Comparison of ENCODE assay signal across 1 cellular context in genomic region chrX:41332988-41333743, GRCh38.
TF ChIP-seq lines count a peak whose summit lies in the region.

No MANE protein-coding gene starts in this region.

TF ChIP-seq in HepG2, 621 proteins besides CTCF, POLR2A, EP300 and RAD21 (continued from another document and continues in another):
- TF ChIP-seq MXI1 (IDR thresholded peaks at IDR 0.05; ENCODE audit: borderline replicate concordance, low read depth, low read length) = peak; percentile 54; the same call in 1 of the 3 replicates
- 0 out of 2 replicates have a peak, but pooled peaks have one; percentile 2 for TF ChIP-seq ZFP1 (CRISPR knock-in tag; IDR thresholded peaks at IDR 0.05)
- TF ChIP-seq ZBTB7B (CRISPR knock-in tag; IDR thresholded peaks at IDR 0.05) = 0 out of 2 replicates have a peak, but pooled peaks have one; percentile 35
- TF ChIP-seq ZNF747 (CRISPR knock-in tag; IDR thresholded peaks at IDR 0.05; ENCODE audit: borderline replicate concordance) = 0 out of 2 replicates have a peak, but pooled peaks have one; percentile 26
- no peak for TF ChIP-seq RBM22 (optimal IDR thresholded peaks at IDR 0.05; ENCODE audit: low read length)
- no peak for TF ChIP-seq ZNF839 (CRISPR knock-in tag; IDR thresholded peaks at IDR 0.05; ENCODE audit: borderline replicate concordance)
- no peak for TF ChIP-seq HMGXB3 (CRISPR knock-in tag; IDR thresholded peaks at IDR 0.05; ENCODE audit: borderline replicate concordance)
- no peak for TF ChIP-seq HBP1 (CRISPR knock-in tag; IDR thresholded peaks at IDR 0.05; ENCODE audit: low read depth)
- no peak for TF ChIP-seq ETS1 (CRISPR knock-in tag; IDR thresholded peaks at IDR 0.05)
- no peak for TF ChIP-seq ZNF557 (CRISPR knock-in tag; IDR thresholded peaks at IDR 0.05)
- TF ChIP-seq, protein P1, sequence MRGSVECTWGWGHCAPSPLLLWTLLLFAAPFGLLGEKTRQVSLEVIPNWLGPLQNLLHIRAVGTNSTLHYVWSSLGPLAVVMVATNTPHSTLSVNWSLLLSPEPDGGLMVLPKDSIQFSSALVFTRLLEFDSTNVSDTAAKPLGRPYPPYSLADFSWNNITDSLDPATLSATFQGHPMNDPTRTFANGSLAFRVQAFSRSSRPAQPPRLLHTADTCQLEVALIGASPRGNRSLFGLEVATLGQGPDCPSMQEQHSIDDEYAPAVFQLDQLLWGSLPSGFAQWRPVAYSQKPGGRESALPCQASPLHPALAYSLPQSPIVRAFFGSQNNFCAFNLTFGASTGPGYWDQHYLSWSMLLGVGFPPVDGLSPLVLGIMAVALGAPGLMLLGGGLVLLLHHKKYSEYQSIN (CRISPR knock-in tag; IDR thresholded peaks at IDR 0.05; ENCODE audit: borderline replicate concordance) = no peak
- TF ChIP-seq, protein P2, sequence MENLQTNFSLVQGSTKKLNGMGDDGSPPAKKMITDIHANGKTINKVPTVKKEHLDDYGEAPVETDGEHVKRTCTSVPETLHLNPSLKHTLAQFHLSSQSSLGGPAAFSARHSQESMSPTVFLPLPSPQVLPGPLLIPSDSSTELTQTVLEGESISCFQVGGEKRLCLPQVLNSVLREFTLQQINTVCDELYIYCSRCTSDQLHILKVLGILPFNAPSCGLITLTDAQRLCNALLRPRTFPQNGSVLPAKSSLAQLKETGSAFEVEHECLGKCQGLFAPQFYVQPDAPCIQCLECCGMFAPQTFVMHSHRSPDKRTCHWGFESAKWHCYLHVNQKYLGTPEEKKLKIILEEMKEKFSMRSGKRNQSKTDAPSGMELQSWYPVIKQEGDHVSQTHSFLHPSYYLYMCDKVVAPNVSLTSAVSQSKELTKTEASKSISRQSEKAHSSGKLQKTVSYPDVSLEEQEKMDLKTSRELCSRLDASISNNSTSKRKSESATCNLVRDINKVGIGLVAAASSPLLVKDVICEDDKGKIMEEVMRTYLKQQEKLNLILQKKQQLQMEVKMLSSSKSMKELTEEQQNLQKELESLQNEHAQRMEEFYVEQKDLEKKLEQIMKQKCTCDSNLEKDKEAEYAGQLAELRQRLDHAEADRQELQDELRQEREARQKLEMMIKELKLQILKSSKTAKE (CRISPR knock-in tag; IDR thresholded peaks at IDR 0.05; ENCODE audit: borderline replicate concordance) = no peak
- no peak for TF ChIP-seq ATM (IDR thresholded peaks at IDR 0.05; ENCODE audit: borderline replicate concordance)
- TF ChIP-seq CCDC6 (CRISPR knock-in tag; IDR thresholded peaks at IDR 0.05) = peak; percentile 46; the same call in 1 of the 2 replicates
- TF ChIP-seq ZKSCAN1 (IDR thresholded peaks at IDR 0.05; ENCODE audit: low read length) = no peak
- TF ChIP-seq ZNF18 (CRISPR knock-in tag; IDR thresholded peaks at IDR 0.05; ENCODE audit: insufficient replicate concordance) = peak; percentile 11
- TF ChIP-seq MIXL1 (CRISPR knock-in tag; IDR thresholded peaks at IDR 0.05) = no peak
- TF ChIP-seq MIER2 (CRISPR knock-in tag; IDR thresholded peaks at IDR 0.05) = no peak
- no peak for TF ChIP-seq ZNF317 (CRISPR knock-in tag; IDR thresholded peaks at IDR 0.05)
- TF ChIP-seq, protein P3, sequence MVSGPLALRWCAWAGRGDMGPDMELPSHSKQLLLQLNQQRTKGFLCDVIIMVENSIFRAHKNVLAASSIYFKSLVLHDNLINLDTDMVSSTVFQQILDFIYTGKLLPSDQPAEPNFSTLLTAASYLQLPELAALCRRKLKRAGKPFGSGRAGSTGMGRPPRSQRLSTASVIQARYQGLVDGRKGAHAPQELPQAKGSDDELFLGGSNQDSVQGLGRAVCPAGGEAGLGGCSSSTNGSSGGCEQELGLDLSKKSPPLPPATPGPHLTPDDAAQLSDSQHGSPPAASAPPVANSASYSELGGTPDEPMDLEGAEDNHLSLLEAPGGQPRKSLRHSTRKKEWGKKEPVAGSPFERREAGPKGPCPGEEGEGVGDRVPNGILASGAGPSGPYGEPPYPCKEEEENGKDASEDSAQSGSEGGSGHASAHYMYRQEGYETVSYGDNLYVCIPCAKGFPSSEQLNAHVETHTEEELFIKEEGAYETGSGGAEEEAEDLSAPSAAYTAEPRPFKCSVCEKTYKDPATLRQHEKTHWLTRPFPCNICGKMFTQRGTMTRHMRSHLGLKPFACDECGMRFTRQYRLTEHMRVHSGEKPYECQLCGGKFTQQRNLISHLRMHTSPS (CRISPR knock-in tag; IDR thresholded peaks at IDR 0.05; ENCODE audit: low read depth) = no peak
- peak; percentile 37; the same call in 1 of the 2 replicates for TF ChIP-seq MXD1 (CRISPR knock-in tag; IDR thresholded peaks at IDR 0.05)
- TF ChIP-seq BRD4 (CRISPR knock-in tag; IDR thresholded peaks at IDR 0.05) = 0 out of 2 replicates have a peak, but pooled peaks have one; percentile 25
- TF ChIP-seq, protein P4, sequence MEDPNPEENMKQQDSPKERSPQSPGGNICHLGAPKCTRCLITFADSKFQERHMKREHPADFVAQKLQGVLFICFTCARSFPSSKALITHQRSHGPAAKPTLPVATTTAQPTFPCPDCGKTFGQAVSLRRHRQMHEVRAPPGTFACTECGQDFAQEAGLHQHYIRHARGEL (CRISPR knock-in tag; IDR thresholded peaks at IDR 0.05) = no peak
- peak; percentile 78 for TF ChIP-seq RFX1 (IDR thresholded peaks at IDR 0.05)
- no peak for TF ChIP-seq HOXA7 (CRISPR knock-in tag; IDR thresholded peaks at IDR 0.05)
- TF ChIP-seq ATF7-NPFF (CRISPR knock-in tag; IDR thresholded peaks at IDR 0.05; ENCODE audit: low read depth) = 0 out of 2 replicates have a peak, but pooled peaks have one; percentile 6
- no peak for TF ChIP-seq FOXA1 (IDR thresholded peaks at IDR 0.05)
- no peak for TF ChIP-seq FOXA1 (CRISPR knock-in tag; IDR thresholded peaks at IDR 0.05)
- no peak for TF ChIP-seq ZSCAN29 (CRISPR knock-in tag; conservative IDR thresholded peaks at IDR 0.05)
- no peak for TF ChIP-seq ZNF432 (CRISPR knock-in tag; IDR thresholded peaks at IDR 0.05; ENCODE audit: borderline replicate concordance)
- peak; percentile 58; the same call in 1 of the 2 replicates for TF ChIP-seq SAP130 (CRISPR knock-in tag; IDR thresholded peaks at IDR 0.05; ENCODE audit: low read depth)
- TF ChIP-seq MLLT10 (CRISPR knock-in tag; IDR thresholded peaks at IDR 0.05) = no peak
- TF ChIP-seq IRX3 (CRISPR knock-in tag; IDR thresholded peaks at IDR 0.05; ENCODE audit: borderline replicate concordance, low read depth) = no peak
- peak; percentile 59; the same call in 1 of the 2 replicates for TF ChIP-seq THAP9 (CRISPR knock-in tag; IDR thresholded peaks at IDR 0.05; ENCODE audit: borderline replicate concordance)
- no peak for TF ChIP-seq ZNF891 (CRISPR knock-in tag; IDR thresholded peaks at IDR 0.05)
- TF ChIP-seq SOX5 (CRISPR knock-in tag; IDR thresholded peaks at IDR 0.05; ENCODE audit: borderline replicate concordance) = peak; percentile 83; the same call in 1 of the 2 replicates
- TF ChIP-seq ZNF441 (CRISPR knock-in tag; IDR thresholded peaks at IDR 0.05; ENCODE audit: borderline replicate concordance) = no peak
